ENCODE assay signal across 1 cellular context in genomic region chr4:40622913-40623312, GRCh38.
TF ChIP-seq lines count a peak whose summit lies in the region.

No MANE protein-coding gene starts in this region.

TF ChIP-seq in GM12878, 131 proteins besides CTCF, POLR2A, EP300 and RAD21 (continued from another document):
- TF ChIP-seq ESRRA (IDR thresholded peaks at IDR 0.05; ENCODE audit: low read length): no peak
- TF ChIP-seq CHD2 (IDR thresholded peaks at IDR 0.05; ENCODE audit: borderline replicate concordance, low read depth, low read length): no peak
- TF ChIP-seq NFIC (IDR thresholded peaks at IDR 0.05; ENCODE audit: low read depth, low read length): peak; percentile 71; the same call in 1 of the 2 replicates
- TF ChIP-seq TCF3 (IDR thresholded peaks at IDR 0.05; ENCODE audit: borderline replicate concordance, insufficient read depth, low read depth, low read length): 0 out of 2 replicates have a peak, but pooled peaks have one; percentile 43
- no peak for TF ChIP-seq BRCA1 (IDR thresholded peaks at IDR 0.05; ENCODE audit: low read depth, low read length)
- peak; percentile 33; the same call in 1 of the 2 replicates for TF ChIP-seq GATAD2B (conservative IDR thresholded peaks at IDR 0.05; ENCODE audit: low read depth)
- TF ChIP-seq SMARCA5 (IDR thresholded peaks at IDR 0.05): no peak
- TF ChIP-seq, protein P1, sequence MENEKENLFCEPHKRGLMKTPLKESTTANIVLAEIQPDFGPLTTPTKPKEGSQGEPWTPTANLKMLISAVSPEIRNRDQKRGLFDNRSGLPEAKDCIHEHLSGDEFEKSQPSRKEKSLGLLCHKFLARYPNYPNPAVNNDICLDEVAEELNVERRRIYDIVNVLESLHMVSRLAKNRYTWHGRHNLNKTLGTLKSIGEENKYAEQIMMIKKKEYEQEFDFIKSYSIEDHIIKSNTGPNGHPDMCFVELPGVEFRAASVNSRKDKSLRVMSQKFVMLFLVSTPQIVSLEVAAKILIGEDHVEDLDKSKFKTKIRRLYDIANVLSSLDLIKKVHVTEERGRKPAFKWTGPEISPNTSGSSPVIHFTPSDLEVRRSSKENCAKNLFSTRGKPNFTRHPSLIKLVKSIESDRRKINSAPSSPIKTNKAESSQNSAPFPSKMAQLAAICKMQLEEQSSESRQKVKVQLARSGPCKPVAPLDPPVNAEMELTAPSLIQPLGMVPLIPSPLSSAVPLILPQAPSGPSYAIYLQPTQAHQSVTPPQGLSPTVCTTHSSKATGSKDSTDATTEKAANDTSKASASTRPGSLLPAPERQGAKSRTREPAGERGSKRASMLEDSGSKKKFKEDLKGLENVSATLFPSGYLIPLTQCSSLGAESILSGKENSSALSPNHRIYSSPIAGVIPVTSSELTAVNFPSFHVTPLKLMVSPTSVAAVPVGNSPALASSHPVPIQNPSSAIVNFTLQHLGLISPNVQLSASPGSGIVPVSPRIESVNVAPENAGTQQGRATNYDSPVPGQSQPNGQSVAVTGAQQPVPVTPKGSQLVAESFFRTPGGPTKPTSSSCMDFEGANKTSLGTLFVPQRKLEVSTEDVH (IDR thresholded peaks at IDR 0.05; ENCODE audit: low read depth, partially characterized antibody): no peak
- peak; percentile 38; the same call in 1 of the 2 replicates for TF ChIP-seq CREB1 (IDR thresholded peaks at IDR 0.05; ENCODE audit: low read depth)
- no peak for TF ChIP-seq NR2C1 (IDR thresholded peaks at IDR 0.05)
- TF ChIP-seq BACH1 (IDR thresholded peaks at IDR 0.05; ENCODE audit: borderline replicate concordance): no peak
- no peak for TF ChIP-seq YY1 (IDR thresholded peaks at IDR 0.05; ENCODE audit: low read depth, low read length)
